22 cellular contexts compared by ENCODE assay signal in genomic region chr1:35519432-35519831, GRCh38. TPM values are rescaled to one million over a fixed set of nuclear protein-coding genes. Genes with fewer than 3 reads are reported as not detected.
"Had no signal": no experiment of that assay in that cellular context is flagged by ENCODE, and none has a peak within 500 bp of the region (broad histone marks: within the 10 kb centered on the region; RNA-seq: fewer than 3 reads in every experiment).

No MANE protein-coding gene starts in this region.

- H3K36me3 Mint-ChIP-seq: stimulated activated effector memory CD8-positive, alpha-beta T cell treated with anti-CD3 and anti-CD28 coated beads, Interleukin-12 subunit alpha, Interleukin-12 subunit beta, amount 100 ng/mL, for 72 hours had no signal

- DNase-seq: activated B cell treated with CpG ODN at 0.5 μM for 24 hours; activated CD4-positive, alpha-beta memory T cell treated with anti-CD3 and anti-CD28 coated beads for 36 hours; activated CD4-positive, alpha-beta T cell treated with anti-CD3 and anti-CD28 coated beads for 48 hours; activated CD8-positive, alpha-beta memory T cell treated with anti-CD3 and anti-CD28 coated beads, Interleukin-2, amount 10 ng/mL, durations not matched to agents 7 days and 5 days; activated T-cell treated with anti-CD3 and anti-CD28 coated beads for 4 hours; amygdala; cortex of kidney; head of caudate nucleus; hypothalamus; left ventricle myocardium inferior; pancreas; right cardiac atrium; stimulated activated CD4-positive, alpha-beta T cell treated with anti-CD3 and anti-CD28 coated beads, Interleukin-12 subunit alpha, Interleukin-12 subunit beta, amount 100 ng/mL, for 4 hours; stimulated activated naive CD8-positive, alpha-beta T cell treated with anti-CD3 and anti-CD28 coated beads, Interleukin-15, amount 100 ng/mL, for 72 hours; T1000; tibial artery had no signal

- H3K27ac Mint-ChIP-seq: activated B cell treated with CpG ODN at 0.5 μM for 24 hours; activated CD4-positive, alpha-beta memory T cell treated with anti-CD3 and anti-CD28 coated beads for 36 hours; activated CD8-positive, alpha-beta memory T cell treated with anti-CD3 and anti-CD28 coated beads, Interleukin-2, amount 10 ng/mL, durations not matched to agents 7 days and 5 days; nephron; stimulated activated effector memory CD8-positive, alpha-beta T cell treated with anti-CD3 and anti-CD28 coated beads, Interleukin-12 subunit alpha, Interleukin-12 subunit beta, amount 100 ng/mL, for 72 hours; stimulated activated naive CD8-positive, alpha-beta T cell treated with anti-CD3 and anti-CD28 coated beads, Interleukin-15, amount 100 ng/mL, for 72 hours had no signal

- H3K4me3 Mint-ChIP-seq: activated B cell treated with CpG ODN at 0.5 μM for 24 hours; activated CD4-positive, alpha-beta memory T cell treated with anti-CD3 and anti-CD28 coated beads for 36 hours; activated CD8-positive, alpha-beta memory T cell treated with anti-CD3 and anti-CD28 coated beads, Interleukin-2, amount 10 ng/mL, durations not matched to agents 7 days and 5 days; nephron; stimulated activated effector memory CD8-positive, alpha-beta T cell treated with anti-CD3 and anti-CD28 coated beads, Interleukin-12 subunit alpha, Interleukin-12 subunit beta, amount 100 ng/mL, for 72 hours; stimulated activated naive CD8-positive, alpha-beta T cell treated with anti-CD3 and anti-CD28 coated beads, Interleukin-15, amount 100 ng/mL, for 72 hours had no signal

- H3K27me3 ChIP-seq: gastroesophageal sphincter, pancreas, tibial artery had no signal

- H3K4me3 ChIP-seq: gastroesophageal sphincter, left ventricle myocardium inferior, pancreas, tibial artery had no signal

- H3K4me1 Mint-ChIP-seq: activated B cell treated with CpG ODN at 0.5 μM for 24 hours; activated CD8-positive, alpha-beta memory T cell treated with anti-CD3 and anti-CD28 coated beads, Interleukin-2, amount 10 ng/mL, durations not matched to agents 7 days and 5 days; nephron had no signal

- H3K27me3 Mint-ChIP-seq: activated B cell treated with CpG ODN at 0.5 μM for 24 hours; activated CD4-positive, alpha-beta memory T cell treated with anti-CD3 and anti-CD28 coated beads for 36 hours; activated CD8-positive, alpha-beta memory T cell treated with anti-CD3 and anti-CD28 coated beads, Interleukin-2, amount 10 ng/mL, durations not matched to agents 7 days and 5 days; stimulated activated naive CD8-positive, alpha-beta T cell treated with anti-CD3 and anti-CD28 coated beads, Interleukin-15, amount 100 ng/mL, for 72 hours had no signal

- H3K27ac ChIP-seq: epithelial cell of prostate, gastroesophageal sphincter, left ventricle myocardium inferior, pancreas, tibial artery had no signal

- H3K4me1 ChIP-seq: gastroesophageal sphincter, left ventricle myocardium inferior, pancreas, tibial artery had no signal

- H3K9me3 ChIP-seq: pancreas, tibial artery had no signal

- ATAC-seq: activated CD8-positive, alpha-beta memory T cell treated with anti-CD3 and anti-CD28 coated beads, Interleukin-2, amount 10 ng/mL, durations not matched to agents 7 days and 5 days; gastroesophageal sphincter; pancreas; right cardiac atrium; stimulated activated effector memory CD8-positive, alpha-beta T cell treated with anti-CD3 and anti-CD28 coated beads, Interleukin-12 subunit alpha, Interleukin-12 subunit beta, amount 100 ng/mL, for 72 hours; stimulated activated naive CD8-positive, alpha-beta T cell treated with anti-CD3 and anti-CD28 coated beads, Interleukin-15, amount 100 ng/mL, for 72 hours had no signal

- FAIRE-seq: bronchial epithelial cell, pancreas had no signal

- H3K36me3 ChIP-seq: gastroesophageal sphincter, left ventricle myocardium inferior, pancreas, tibial artery had no signal

RNA-seq across cellular contexts. Expression of gene TFAP2E, which starts 53.7 kb away (rescaled TPM):
- total RNA-seq: urinary bladder had no signal
